Comparison of ENCODE assay signal across 1 cellular context in the genomic region with DNA sequence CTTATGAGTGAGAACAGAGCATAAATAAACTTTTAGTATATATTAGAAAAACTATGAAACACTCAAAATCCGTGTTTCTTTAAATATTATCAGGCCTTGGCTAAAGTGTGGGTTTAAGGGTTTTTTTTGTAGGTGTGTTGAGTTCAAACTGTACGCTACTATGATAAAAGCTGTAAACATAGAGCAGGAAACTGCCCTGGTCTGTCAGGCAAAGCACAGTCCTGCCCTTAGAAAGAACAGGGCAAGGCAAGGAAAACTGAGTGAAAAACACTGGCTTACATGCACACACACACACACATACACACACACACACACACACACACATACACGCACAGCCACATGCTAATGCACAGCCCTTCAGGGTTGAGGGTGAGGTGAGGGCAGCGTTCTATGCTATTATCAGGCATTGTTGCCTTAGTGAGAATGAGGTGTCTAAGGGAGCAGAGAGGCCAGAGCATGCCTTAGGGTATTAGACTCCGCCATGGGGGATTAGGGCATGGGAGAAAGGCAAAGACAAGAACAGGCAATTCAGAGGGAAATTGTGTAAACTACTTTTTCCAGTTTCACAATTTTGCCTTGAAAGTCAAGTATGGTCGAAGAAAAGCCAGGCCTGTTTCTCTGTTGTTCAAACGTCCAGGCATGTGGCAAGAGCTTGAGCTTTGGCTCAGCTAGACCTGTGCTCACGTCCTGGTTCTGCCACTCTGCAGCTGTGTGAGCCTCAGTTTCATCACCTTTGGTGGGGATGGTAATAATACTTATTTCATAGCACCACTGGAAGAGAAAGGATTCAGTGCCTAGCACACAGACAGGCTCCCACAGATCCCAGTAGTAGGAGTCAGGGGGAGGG.
TF ChIP-seq lines count a peak whose summit lies in the region.

No MANE protein-coding gene starts in this region.

TF ChIP-seq in HEK293, 187 proteins besides CTCF, POLR2A, EP300 and RAD21 (continued from another document):
- TF ChIP-seq, protein P1, sequence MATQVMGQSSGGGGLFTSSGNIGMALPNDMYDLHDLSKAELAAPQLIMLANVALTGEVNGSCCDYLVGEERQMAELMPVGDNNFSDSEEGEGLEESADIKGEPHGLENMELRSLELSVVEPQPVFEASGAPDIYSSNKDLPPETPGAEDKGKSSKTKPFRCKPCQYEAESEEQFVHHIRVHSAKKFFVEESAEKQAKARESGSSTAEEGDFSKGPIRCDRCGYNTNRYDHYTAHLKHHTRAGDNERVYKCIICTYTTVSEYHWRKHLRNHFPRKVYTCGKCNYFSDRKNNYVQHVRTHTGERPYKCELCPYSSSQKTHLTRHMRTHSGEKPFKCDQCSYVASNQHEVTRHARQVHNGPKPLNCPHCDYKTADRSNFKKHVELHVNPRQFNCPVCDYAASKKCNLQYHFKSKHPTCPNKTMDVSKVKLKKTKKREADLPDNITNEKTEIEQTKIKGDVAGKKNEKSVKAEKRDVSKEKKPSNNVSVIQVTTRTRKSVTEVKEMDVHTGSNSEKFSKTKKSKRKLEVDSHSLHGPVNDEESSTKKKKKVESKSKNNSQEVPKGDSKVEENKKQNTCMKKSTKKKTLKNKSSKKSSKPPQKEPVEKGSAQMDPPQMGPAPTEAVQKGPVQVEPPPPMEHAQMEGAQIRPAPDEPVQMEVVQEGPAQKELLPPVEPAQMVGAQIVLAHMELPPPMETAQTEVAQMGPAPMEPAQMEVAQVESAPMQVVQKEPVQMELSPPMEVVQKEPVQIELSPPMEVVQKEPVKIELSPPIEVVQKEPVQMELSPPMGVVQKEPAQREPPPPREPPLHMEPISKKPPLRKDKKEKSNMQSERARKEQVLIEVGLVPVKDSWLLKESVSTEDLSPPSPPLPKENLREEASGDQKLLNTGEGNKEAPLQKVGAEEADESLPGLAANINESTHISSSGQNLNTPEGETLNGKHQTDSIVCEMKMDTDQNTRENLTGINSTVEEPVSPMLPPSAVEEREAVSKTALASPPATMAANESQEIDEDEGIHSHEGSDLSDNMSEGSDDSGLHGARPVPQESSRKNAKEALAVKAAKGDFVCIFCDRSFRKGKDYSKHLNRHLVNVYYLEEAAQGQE (tag by site-specific recombination; IDR thresholded peaks at IDR 0.05), result no peak
- no peak for TF ChIP-seq ZNF510 (tag by site-specific recombination; IDR thresholded peaks at IDR 0.05; ENCODE audit: insufficient replicate concordance)
- no peak for TF ChIP-seq ZNF837 (tag by site-specific recombination; IDR thresholded peaks at IDR 0.05)
- no peak for TF ChIP-seq ZNF530 (tag by site-specific recombination; IDR thresholded peaks at IDR 0.05; ENCODE audit: low read depth)
- TF ChIP-seq ZSCAN4 (tag by site-specific recombination; IDR thresholded peaks at IDR 0.05), result peak; percentile 30; the same call in 1 of the 2 replicates
TF ChIP-seq in HEK293: peak in this region for 1.
